In genomic region chr9:93254806-93255519, GRCh38 we compare ENCODE assay signal across 18 cellular contexts.
A peak's percentile ranks its signal among the peaks of the same experiment; 100 is the strongest.
DNase-seq lines count a peak whose midpoint lies in the region; ATAC-seq and TF ChIP-seq lines count a peak whose summit lies in the region.
"Had no signal": no experiment of that assay in that cellular context is flagged by ENCODE, and none has a peak within 500 bp of the region (broad histone marks: within the 10 kb centered on the region; RNA-seq: fewer than 3 reads in every experiment).

No MANE protein-coding gene starts in this region.

- no peaks in the 10 kb centered on the region for H3K9me3 Mint-ChIP-seq in CD4-positive, alpha-beta memory T cell
- H3K9me3 Mint-ChIP-seq: activated B cell treated with CpG ODN at 0.5 μM for 24 hours, HFFc6 had no signal

- peaks cover 3% of the 10 kb centered on the region for H3K36me3 ChIP-seq in right atrium auricular region
- H3K36me3 ChIP-seq in WERI-Rb-1: peaks cover 10% of the 10 kb centered on the region; the same call in 1 of the 2 replicates
- no peaks in the 10 kb centered on the region for H3K36me3 ChIP-seq in left lung
- H3K36me3 ChIP-seq in CD4-positive, alpha-beta memory T cell (ENCODE audit: insufficient read depth, low read length): no peaks in the 10 kb centered on the region
- H3K36me3 ChIP-seq: BE2C, tibial artery had no signal

- no peak overlapping the region for H3K4me3 Mint-ChIP-seq in CD4-positive, alpha-beta memory T cell
- H3K4me3 Mint-ChIP-seq: activated B cell treated with CpG ODN at 0.5 μM for 24 hours, HFFc6 had no signal

- H3K4me1 Mint-ChIP-seq in CD4-positive, alpha-beta memory T cell: no peaks in the 10 kb centered on the region
- H3K4me1 Mint-ChIP-seq: activated B cell treated with CpG ODN at 0.5 μM for 24 hours had no signal

- no peaks in the 10 kb centered on the region for H3K27me3 Mint-ChIP-seq in CD4-positive, alpha-beta memory T cell
- H3K27me3 Mint-ChIP-seq: activated B cell treated with CpG ODN at 0.5 μM for 24 hours, progenitor cell of endocrine pancreas had no signal

- H3K36me3 Mint-ChIP-seq in CD4-positive, alpha-beta memory T cell: no peaks in the 10 kb centered on the region

- TF ChIP-seq CTCF in right atrium auricular region (IDR thresholded peaks at IDR 0.05) (no peak), WERI-Rb-1 (IDR thresholded peaks at IDR 0.05; ENCODE audit: low read depth, low read length) (no peak), left lung (IDR thresholded peaks at IDR 0.05) (no peak)

- CTCF ChIA-PET in CD4-positive, alpha-beta memory T cell (lab: Charles Lee; ENCODE audit: partially characterized antibody): no interaction called here

- peak; percentile 48 for DNase-seq in Right ventricle myocardium inferior (ENCODE audit: missing footprints)
- no peak for DNase-seq in right atrium auricular region (ENCODE audit: low spot score)
- DNase-seq in WERI-Rb-1: peak; percentile 0
- DNase-seq in left lung: peak; percentile 3 to 56
- DNase-seq in ureter (ENCODE audit: low spot score): peak; percentile 32
- no peak for DNase-seq in cerebellar nuclear complex (lab: John Stamatoyannopoulos, UW)
- no peak for DNase-seq in CD4-positive, alpha-beta memory T cell
- DNase-seq: activated B cell treated with CpG ODN at 0.5 μM for 24 hours, BE2C, DND-41, HFFc6, NCI-H446, SW 1271 had no signal

- ATAC-seq in Right ventricle myocardium inferior: no peak
- ATAC-seq in left lung: no peak
- no peak for ATAC-seq in HG02840 (IDR thresholded peaks at IDR 0.05; ENCODE audit: low FRiP score, unreplicated experiment)
- ATAC-seq: mucosa of descending colon had no signal

- no peaks in the 10 kb centered on the region for H3K27me3 ChIP-seq in right atrium auricular region
- H3K27me3 ChIP-seq in WERI-Rb-1 (ENCODE audit: insufficient read depth, low read depth, severe bottlenecking): no peaks in the 10 kb centered on the region
- no peaks in the 10 kb centered on the region for H3K27me3 ChIP-seq in left lung
- H3K27me3 ChIP-seq in CD4-positive, alpha-beta memory T cell (ENCODE audit: insufficient read depth, low read length): no peaks in the 10 kb centered on the region
- H3K27me3 ChIP-seq: BE2C, Peyer's patch, tibial artery had no signal

- H3K27ac Mint-ChIP-seq in CD4-positive, alpha-beta memory T cell: no peak overlapping the region
- H3K27ac Mint-ChIP-seq: activated B cell treated with CpG ODN at 0.5 μM for 24 hours, HFFc6, progenitor cell of endocrine pancreas had no signal

- H3K4me3 ChIP-seq in right atrium auricular region: no peak overlapping the region
- no peak overlapping the region for H3K4me3 ChIP-seq in WERI-Rb-1 (ENCODE audit: low read depth, low read length)
- H3K4me3 ChIP-seq in left lung: no peak overlapping the region
- H3K4me3 ChIP-seq in CD4-positive, alpha-beta memory T cell (ENCODE audit: low read length in 2 of 2): no peak overlapping the region
- H3K4me3 ChIP-seq: mucosa of descending colon, Peyer's patch, tibial artery had no signal

- no peaks in the 10 kb centered on the region for H3K9me3 ChIP-seq in right atrium auricular region
- H3K9me3 ChIP-seq in WERI-Rb-1 (ENCODE audit: severe bottlenecking): no peaks in the 10 kb centered on the region
- H3K9me3 ChIP-seq in left lung: no peaks in the 10 kb centered on the region
- no peaks in the 10 kb centered on the region for H3K9me3 ChIP-seq in CD4-positive, alpha-beta memory T cell (ENCODE audit: control insufficient read depth in 1 of 2, low read length in 2 of 2)
- H3K9me3 ChIP-seq: BE2C, mucosa of descending colon, Peyer's patch, tibial artery had no signal

- H3K27ac ChIP-seq in right atrium auricular region: no peak overlapping the region
- H3K27ac ChIP-seq in WERI-Rb-1: no peak overlapping the region
- H3K27ac ChIP-seq in left lung: no peak overlapping the region
- H3K27ac ChIP-seq in CD4-positive, alpha-beta memory T cell (ENCODE audit: low read depth, low read length): no peak overlapping the region
- H3K27ac ChIP-seq: Peyer's patch, tibial artery had no signal

- POLR2A ChIA-PET in CD4-positive, alpha-beta memory T cell (lab: Charles Lee; ENCODE audit: partially characterized antibody): no interaction called here

- intact Hi-C loops in Right ventricle myocardium inferior (cut with DNase I) (no loop called here), left lung (cut with DNase I) (no loop called here)
- intact Hi-C loops in CD4-positive, alpha-beta memory T cell (cut with micrococcal nuclease): no loop called here

- H3K4me1 ChIP-seq in right atrium auricular region (peaks cover 0 to 10% of the 10 kb centered on the region in 2 donors), left lung (no peaks in the 10 kb centered on the region)
- no peaks in the 10 kb centered on the region for H3K4me1 ChIP-seq in CD4-positive, alpha-beta memory T cell (ENCODE audit: insufficient read depth, low read length)
- H3K4me1 ChIP-seq: BE2C, Peyer's patch, tibial artery had no signal

Comparison
In these comparisons a context has a peak if more than half of its experiments do, and no peak if none do; other contexts are left out.
1. DNase-seq: peak in Right ventricle myocardium inferior (single experiment), WERI-Rb-1 (single experiment), left lung (2 of 2) and ureter (single experiment); none in right atrium auricular region (single experiment), cerebellar nuclear complex (0 of 2) and CD4-positive, alpha-beta memory T cell (0 of 5).